ENCODE assay signal across 14 cellular contexts in the genomic region with DNA sequence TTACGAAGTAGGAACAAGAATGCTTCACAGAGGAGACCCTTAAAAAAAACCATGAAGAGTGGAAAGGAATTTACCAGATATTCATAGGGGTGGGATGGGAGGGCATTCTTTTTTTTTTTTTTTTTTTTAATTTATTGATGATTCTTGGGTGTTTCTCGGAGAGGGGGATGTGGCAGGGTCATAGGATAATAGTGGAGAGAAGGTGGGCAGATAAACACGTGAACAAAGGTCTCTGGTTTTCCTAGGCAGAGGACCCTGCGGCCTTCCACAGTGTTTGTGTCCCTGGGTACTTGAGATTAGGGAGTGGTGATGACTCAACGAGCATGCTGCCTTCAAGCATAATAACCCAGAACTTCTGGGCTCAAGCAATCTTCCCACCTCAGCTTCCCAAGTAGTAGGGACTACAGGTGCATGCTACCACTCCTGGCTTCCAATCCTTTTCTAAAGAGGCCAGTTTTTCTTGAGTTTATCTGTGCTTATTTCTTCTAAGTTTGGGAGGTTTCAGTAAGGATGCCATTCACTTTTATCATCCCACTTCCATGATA.
DNase-seq lines count a peak whose midpoint lies in the region; ATAC-seq, FAIRE-seq and TF ChIP-seq lines count a peak whose summit lies in the region.
"Had no signal": no experiment of that assay in that cellular context is flagged by ENCODE, and none has a peak within 500 bp of the region (broad histone marks: within the 10 kb centered on the region; RNA-seq: fewer than 3 reads in every experiment).

No MANE protein-coding gene starts in this region.

- H3K9me3 ChIP-seq in HEK293 (ENCODE audit: control insufficient read depth, insufficient read depth, low read depth, low read length) (no peaks in the 10 kb centered on the region), lower lobe of right lung (no peaks in the 10 kb centered on the region)

- CTCF ChIA-PET in HEK293 (lab: Yijun Ruan, JAX) = interaction anchor here (0.7 kb wide), 1 partner anchor 720 kb away, joined by 3 read pairs; no protein-coding TSS in a partner anchor

- peak; percentile 63 to 70 for ATAC-seq in lower lobe of right lung
- ATAC-seq in GM21515 (IDR thresholded peaks at IDR 0.05; ENCODE audit: unreplicated experiment) = no peak
- no peak for ATAC-seq in GM18502 (IDR thresholded peaks at IDR 0.05; ENCODE audit: poor library complexity, unreplicated experiment)
- ATAC-seq: GM23338 had no signal

- DNase-seq in Daoy (ENCODE audit: low read depth) (peak; percentile 3), bronchial epithelial cell (ENCODE audit: low read depth) (peak; percentile 22), lower lobe of right lung (no peak)
- no peak for DNase-seq in stimulated activated CD4-positive, alpha-beta T cell treated with anti-CD3 and anti-CD28 coated beads, Interleukin-4, amount 100 ng/mL, for 24 hours
- DNase-seq: C1 segment of cervical spinal cord; CD4-positive, alpha-beta T cell; DMS153; H7 had no signal

- no peak for FAIRE-seq in bronchial epithelial cell (lab: Jason Lieb, UNC)
- FAIRE-seq: A204.1, GM18507 had no signal

- intact Hi-C loops in lower lobe of right lung (cut with DNase I) = no loop called here

- H3K4me1 ChIP-seq in HEK293 (ENCODE audit: control insufficient read depth, insufficient read depth, low read length) (no peaks in the 10 kb centered on the region), lower lobe of right lung (no peaks in the 10 kb centered on the region)

- no peak overlapping the region for H3K4me3 ChIP-seq in HEK293 (ENCODE audit: low read depth, low read length)
- H3K4me3 ChIP-seq in bronchial epithelial cell (ENCODE audit: low read depth, low read length) = no peak overlapping the region
- no peak overlapping the region for H3K4me3 ChIP-seq in lower lobe of right lung
- H3K4me3 ChIP-seq: GM23338 had no signal

- TF ChIP-seq CTCF in HEK293 (tag by site-specific recombination; IDR thresholded peaks at IDR 0.05) = no peak
- no peak for TF ChIP-seq CTCF in bronchial epithelial cell (IDR thresholded peaks at IDR 0.05; ENCODE audit: insufficient read depth, low read length, severe bottlenecking)
- TF ChIP-seq CTCF in lower lobe of right lung (IDR thresholded peaks at IDR 0.05) = no peak

- H3K27ac ChIP-seq in HEK293 (ENCODE audit: extremely low read depth, low read depth, low read length) = no peak overlapping the region
- H3K27ac ChIP-seq in lower lobe of right lung = no peak overlapping the region

- H3K36me3 ChIP-seq in HEK293 (ENCODE audit: control insufficient read depth in 2 of 2, insufficient read depth in 1 of 2, low read length in 2 of 2) (peaks cover 21 to 26% of the 10 kb centered on the region in 2 experiments), bronchial epithelial cell (ENCODE audit: control insufficient read depth, insufficient read depth, low read length) (peaks cover 2% of the 10 kb centered on the region), lower lobe of right lung (peaks cover 24% of the 10 kb centered on the region)

- H3K27me3 ChIP-seq in bronchial epithelial cell (ENCODE audit: control insufficient read depth, insufficient read depth, low read length) = no peaks in the 10 kb centered on the region
- no peaks in the 10 kb centered on the region for H3K27me3 ChIP-seq in lower lobe of right lung (ENCODE audit: low read depth)

- POLR2A ChIA-PET in HEK293 (lab: Yijun Ruan, JAX) = no interaction called here

TF ChIP-seq in HEK293, 187 proteins besides CTCF, POLR2A, EP300 and RAD21:
- TF ChIP-seq WT1 (tag by site-specific recombination; IDR thresholded peaks at IDR 0.05) (peak; percentile 46; the same call in 1 of the 2 replicates), PRDM10 (tag by site-specific recombination; IDR thresholded peaks at IDR 0.05) (peak; percentile 92), OSR2 (tag by site-specific recombination; IDR thresholded peaks at IDR 0.05) (peak; percentile 52; the same call in 1 of the 2 replicates), MZF1 (tag by site-specific recombination; IDR thresholded peaks at IDR 0.05; ENCODE audit: borderline replicate concordance) (no peak)

Comparison
In these comparisons a context has a peak if more than half of its experiments do, and no peak if none do; other contexts are left out.
1. DNase-seq: peak in Daoy (single experiment) and bronchial epithelial cell (single experiment); none in lower lobe of right lung (single experiment) and stimulated activated CD4-positive, alpha-beta T cell treated with anti-CD3 and anti-CD28 coated beads, Interleukin-4, amount 100 ng/mL, for 24 hours (single experiment).
2. ATAC-seq: peak in lower lobe of right lung (2 of 2); none in GM21515 (single experiment) and GM18502 (single experiment).